ENCODE assay signal across 24 cellular contexts in genomic region chr4:114225462-114225861, GRCh38.
A peak's percentile ranks its signal among the peaks of the same experiment; 100 is the strongest.
DNase-seq lines count a peak whose midpoint lies in the region; ATAC-seq and TF ChIP-seq lines count a peak whose summit lies in the region.
"Had no signal": no experiment of that assay in that cellular context is flagged by ENCODE, and none has a peak within 500 bp of the region (broad histone marks: within the 10 kb centered on the region; RNA-seq: fewer than 3 reads in every experiment).

No MANE protein-coding gene starts in this region.

- no peak for TF ChIP-seq CTCF in nephron (IDR thresholded peaks at IDR 0.05; ENCODE audit: unreplicated experiment in 3 of 3)

- no peaks in the 10 kb centered on the region for H3K9me3 Mint-ChIP-seq in nephron
- H3K9me3 Mint-ChIP-seq: CD4-positive, CD25-positive, alpha-beta regulatory T cell; T-helper 1 cell treated with Interleukin-12 subunit alpha and Interleukin-12 subunit beta and Interleukin-4 antibody, amounts not matched to agents 30 μg/mL and 1 μg/mL, for 36 hours had no signal

- no peak overlapping the region for H3K4me3 ChIP-seq in SK-N-MC
- H3K4me3 ChIP-seq: BLaER1, GM12878 had no signal

- DNase-seq in HEK293T (ENCODE audit: extremely low spot score): no peak
- DNase-seq in NCI-H187 (lab: John Stamatoyannopoulos, UW): peak; percentile 8 to 56
- DNase-seq in SK-N-MC (ENCODE audit: low read depth, low spot score): peak; percentile 16
- DNase-seq in DMS 273 (lab: John Stamatoyannopoulos, UW; ENCODE audit: unreplicated experiment): no peak
- DNase-seq in activated effector memory CD4-positive, alpha-beta T cell treated with Interleukin-2 at 50 U/mL for 16 hours: no peak
- DNase-seq: CD4-positive, CD25-positive, alpha-beta regulatory T cell; DMS53; EL; GDM1; HCEC 1CT; NCI-H1048; NCI-H1694; NCI-H2081 treated with DMSO at 0.1 percent for 48 hours; NCI-H446 treated with DMSO at 0.1 percent for 48 hours; NCI-H526; Right ventricle myocardium superior; RPMI8226; SW 1271 had no signal

- CTCF ChIA-PET in HEK293T (lab: Yijun Ruan, JAX): no interaction called here

- no peak overlapping the region for H3K9ac ChIP-seq in SK-N-MC (ENCODE audit: insufficient read length)
- H3K9ac ChIP-seq: BLaER1 had no signal

- H3K27ac Mint-ChIP-seq in nephron: peak overlapping the region in 2 of 3 experiments; percentile 31 to 47
- H3K27ac Mint-ChIP-seq: CD4-positive, CD25-positive, alpha-beta regulatory T cell; T-helper 1 cell treated with Interleukin-12 subunit alpha and Interleukin-12 subunit beta and Interleukin-4 antibody, amounts not matched to agents 30 μg/mL and 1 μg/mL, for 36 hours had no signal

- H3K27ac ChIP-seq in SK-N-MC: no peak overlapping the region
- H3K27ac ChIP-seq: BLaER1, HL-60 had no signal

- POLR2A ChIA-PET in HEK293T (lab: Yijun Ruan, JAX): no interaction called here

- no peak overlapping the region for H3K4me3 Mint-ChIP-seq in nephron
- H3K4me3 Mint-ChIP-seq: CD4-positive, CD25-positive, alpha-beta regulatory T cell; T-helper 1 cell treated with Interleukin-12 subunit alpha and Interleukin-12 subunit beta and Interleukin-4 antibody, amounts not matched to agents 30 μg/mL and 1 μg/mL, for 36 hours had no signal

- H3K4me1 Mint-ChIP-seq in nephron: peaks cover 11% of the 10 kb centered on the region
- H3K4me1 Mint-ChIP-seq: CD4-positive, CD25-positive, alpha-beta regulatory T cell had no signal

- H3K9me3 ChIP-seq in SK-N-MC (ENCODE audit: low read depth, low read length): no peaks in the 10 kb centered on the region
- H3K9me3 ChIP-seq: BLaER1 had no signal

- H3K27me3 Mint-ChIP-seq in nephron (ENCODE audit: low read depth): no peaks in the 10 kb centered on the region
- H3K27me3 Mint-ChIP-seq: CD4-positive, CD25-positive, alpha-beta regulatory T cell had no signal

- no peak for ATAC-seq in HG03159 (IDR thresholded peaks at IDR 0.05; ENCODE audit: unreplicated experiment)
- ATAC-seq: GM12878 had no signal

- H3K36me3 Mint-ChIP-seq in nephron (ENCODE audit: low read depth): no peaks in the 10 kb centered on the region
- H3K36me3 Mint-ChIP-seq: CD4-positive, CD25-positive, alpha-beta regulatory T cell had no signal

- no peaks in the 10 kb centered on the region for H3K36me3 ChIP-seq in SK-N-MC (ENCODE audit: insufficient read depth, low read length)
- H3K36me3 ChIP-seq: BLaER1 had no signal

TF ChIP-seq in HEK293T, 16 proteins besides CTCF, POLR2A, EP300 and RAD21:
- TF ChIP-seq, protein P1, sequence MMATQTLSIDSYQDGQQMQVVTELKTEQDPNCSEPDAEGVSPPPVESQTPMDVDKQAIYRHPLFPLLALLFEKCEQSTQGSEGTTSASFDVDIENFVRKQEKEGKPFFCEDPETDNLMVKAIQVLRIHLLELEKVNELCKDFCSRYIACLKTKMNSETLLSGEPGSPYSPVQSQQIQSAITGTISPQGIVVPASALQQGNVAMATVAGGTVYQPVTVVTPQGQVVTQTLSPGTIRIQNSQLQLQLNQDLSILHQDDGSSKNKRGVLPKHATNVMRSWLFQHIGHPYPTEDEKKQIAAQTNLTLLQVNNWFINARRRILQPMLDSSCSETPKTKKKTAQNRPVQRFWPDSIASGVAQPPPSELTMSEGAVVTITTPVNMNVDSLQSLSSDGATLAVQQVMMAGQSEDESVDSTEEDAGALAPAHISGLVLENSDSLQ (IDR thresholded peaks at IDR 0.05): peak; percentile 64
- TF ChIP-seq HDGF (IDR thresholded peaks at IDR 0.05; ENCODE audit: borderline replicate concordance) (no peak), CTBP1 (IDR thresholded peaks at IDR 0.05; ENCODE audit: borderline replicate concordance) (no peak), ARNT (IDR thresholded peaks at IDR 0.05) (no peak), ELF4 (IDR thresholded peaks at IDR 0.05) (no peak)

Comparison
In these comparisons a context has a peak if more than half of its experiments do, and no peak if none do; other contexts are left out.
1. DNase-seq: peak in NCI-H187 (2 of 2) and SK-N-MC (single experiment); none in HEK293T (single experiment), DMS 273 (single experiment) and activated effector memory CD4-positive, alpha-beta T cell treated with Interleukin-2 at 50 U/mL for 16 hours (single experiment).